Comparison of ENCODE assay signal across 20 cellular contexts in genomic region chr2:35714883-35715282, GRCh38.
A peak's percentile ranks its signal among the peaks of the same experiment; 100 is the strongest.
DNase-seq lines count a peak whose midpoint lies in the region; ATAC-seq, FAIRE-seq and TF ChIP-seq lines count a peak whose summit lies in the region.
"Had no signal": no experiment of that assay in that cellular context is flagged by ENCODE, and none has a peak within 500 bp of the region (broad histone marks: within the 10 kb centered on the region; RNA-seq: fewer than 3 reads in every experiment).

No MANE protein-coding gene starts in this region.

- H3K18ac ChIP-seq in H1 (ENCODE audit: extremely low read depth, low read length): no peak overlapping the region

- no peak overlapping the region for H3K23ac ChIP-seq in H1 (ENCODE audit: insufficient read length)

- TF ChIP-seq POLR2A in H1 (IDR thresholded peaks at IDR 0.05; ENCODE audit: control extremely low read depth in 1 of 2, low read depth in 2 of 2, low read length in 2 of 2): no peak

- no peak overlapping the region for H3K4ac ChIP-seq in H1 (replicated peaks; ENCODE audit: insufficient read length, low read depth, low read length)

- no peaks in the 10 kb centered on the region for H3K4me1 ChIP-seq in PC-3 (ENCODE audit: insufficient read depth, low read length)
- H3K4me1 ChIP-seq in H1 (replicated peaks in 1 of 4; ENCODE audit: control insufficient read depth in 3 of 4, insufficient read depth in 4 of 4, low read length in 3 of 4): no peaks in the 10 kb centered on the region
- H3K4me1 ChIP-seq: BE2C, HAP-1 had no signal

- H3K79me2 ChIP-seq in PC-3 (ENCODE audit: low read length): no peaks in the 10 kb centered on the region
- no peaks in the 10 kb centered on the region for H3K79me2 ChIP-seq in H1 (ENCODE audit: control insufficient read depth in 1 of 2, insufficient read depth in 2 of 2, low read length in 2 of 2)

- H3K9me2 ChIP-seq in PC-3 (replicated peaks; ENCODE audit: low read length): no peaks in the 10 kb centered on the region

- no peak overlapping the region for H4K8ac ChIP-seq in H1 (ENCODE audit: extremely low read depth, insufficient read depth, low read length)

- H3K36me3 ChIP-seq in PC-3 (ENCODE audit: low read depth, low read length): no peaks in the 10 kb centered on the region
- H3K36me3 ChIP-seq in H1 (ENCODE audit: control insufficient read depth in 2 of 4, insufficient read depth in 4 of 4, low read length in 3 of 4): no peaks in the 10 kb centered on the region
- H3K36me3 ChIP-seq: BE2C, HAP-1 had no signal

- no peaks in the 10 kb centered on the region for H3K9me3 ChIP-seq in PC-3 (ENCODE audit: low read length)
- no peaks in the 10 kb centered on the region for H3K9me3 ChIP-seq in H1 (ENCODE audit: insufficient read depth in 2 of 2, low read depth in 1 of 2, low read length in 1 of 2)
- H3K9me3 ChIP-seq: BE2C, HAP-1 had no signal

- H3K4me2 ChIP-seq in PC-3 (ENCODE audit: low read length) (no peak overlapping the region), H1 (ENCODE audit: insufficient read depth in 1 of 2, low read depth in 2 of 2, low read length in 2 of 2) (no peak overlapping the region)
- H3K4me2 ChIP-seq: GM23338 had no signal

- H3K9ac ChIP-seq in PC-3 (ENCODE audit: low read length) (no peak overlapping the region), H1 (replicated peaks in 1 of 4; ENCODE audit: extremely low read depth in 1 of 4, low read depth in 3 of 4, low read length in 3 of 4) (no peak overlapping the region)

- WGBS in H1 (ENCODE audit: extremely low coverage in 1 of 2, insufficient coverage in 1 of 2, insufficient read length in 1 of 2, insufficient replicate concordance in 2 of 2, low coverage in 1 of 2, low lambda C conversion rate in 2 of 2, missing lambda C conversion rate in 1 of 2), 2 experiments: 92% methylated on average over 3 of the region's 3 CpGs; no CpG with 5 or more reads in 1 of the 2 experiments

- H4K91ac ChIP-seq in H1 (replicated peaks; ENCODE audit: insufficient read length, low read length): no peak overlapping the region

- no peak overlapping the region for H2BK20ac ChIP-seq in H1 (ENCODE audit: low read length)

- H2BK15ac ChIP-seq in H1 (ENCODE audit: low read length): no peak overlapping the region

- no peaks in the 10 kb centered on the region for H3K79me1 ChIP-seq in H1 (ENCODE audit: low read depth, low read length)

- DNase-seq in A172 (ENCODE audit: low spot score): peak; percentile 2
- DNase-seq in HCEC 1CT: peak; percentile 87
- DNase-seq in PC-3: peak; percentile 18
- DNase-seq in H1 (ENCODE audit: low read depth in 1 of 2, low spot score in 2 of 2): no peak
- no peak for DNase-seq in Kasumi-1 (lab: John Stamatoyannopoulos, UW)
- DNase-seq in RCC 7860 (ENCODE audit: low spot score): no peak
- DNase-seq in HuH-7 (ENCODE audit: low spot score): no peak
- DNase-seq: 8988T; BE2C; CD4-positive, alpha-beta memory T cell; DMS79; GDM1; HFFc6; KBM-7 had no signal

- no peak overlapping the region for H3K14ac ChIP-seq in H1 (ENCODE audit: insufficient read length)

- H3K27ac ChIP-seq in PC-3 (ENCODE audit: low read length): no peak overlapping the region
- no peak overlapping the region for H3K27ac ChIP-seq in H1 (ENCODE audit: low read depth, low read length)
- H3K27ac ChIP-seq: C4-2B, HL-60 had no signal

- TF ChIP-seq RAD21 in H1 (IDR thresholded peaks at IDR 0.05 in 1 of 2, conservative IDR thresholded peaks at IDR 0.05 in 1 of 2; ENCODE audit: low read depth in 2 of 2, low read length in 2 of 2): no peak

- H3K23me2 ChIP-seq in H1 (ENCODE audit: low read depth, low read length): no peaks in the 10 kb centered on the region

- H2BK120ac ChIP-seq in H1 (replicated peaks; ENCODE audit: low read depth, low read length): no peak overlapping the region

- no peak overlapping the region for H2AK5ac ChIP-seq in H1 (ENCODE audit: low read depth, low read length)

- H2BK5ac ChIP-seq in H1 (ENCODE audit: low read depth, low read length): no peak overlapping the region

- H3K27me3 ChIP-seq in PC-3 (ENCODE audit: low read length) (no peaks in the 10 kb centered on the region), H1 (replicated peaks in 1 of 4; ENCODE audit: control insufficient read depth in 3 of 4, extremely low read depth in 1 of 4, insufficient read depth in 3 of 4, low read length in 3 of 4) (no peaks in the 10 kb centered on the region)
- H3K27me3 ChIP-seq: BE2C had no signal

- TF ChIP-seq EP300 in H1 (IDR thresholded peaks at IDR 0.05; ENCODE audit: borderline replicate concordance in 1 of 2, low read depth in 2 of 2, low read length in 2 of 2): no peak

- TF ChIP-seq CTCF in PC-3 (conservative IDR thresholded peaks at IDR 0.05; ENCODE audit: low read depth, low read length) (no peak), H1 (IDR thresholded peaks at IDR 0.05; ENCODE audit: control extremely low read depth in 1 of 3, insufficient read depth in 1 of 3, low read depth in 1 of 3, low read length in 3 of 3) (no peak)

- POLR2A ChIA-PET in PC-3 (lab: Charles Lee; ENCODE audit: unreplicated experiment): no interaction called here
- POLR2A ChIA-PET in H1 (lab: Charles Lee; ENCODE audit: partially characterized antibody): no interaction called here

- H4K20me1 ChIP-seq in PC-3 (ENCODE audit: low read length) (no peaks in the 10 kb centered on the region), H1 (replicated peaks in 1 of 2; ENCODE audit: control insufficient read depth in 1 of 2, insufficient read depth in 2 of 2, low read length in 2 of 2) (no peaks in the 10 kb centered on the region)

- no peak overlapping the region for H3K56ac ChIP-seq in H1 (replicated peaks; ENCODE audit: insufficient read length, low read depth, low read length)

- no peaks in the 10 kb centered on the region for H3F3A ChIP-seq in PC-3 (ENCODE audit: low read length, unreplicated experiment)

- H2BK12ac ChIP-seq in H1 (ENCODE audit: low read depth, low read length): no peak overlapping the region

- CTCF ChIA-PET in PC-3 (lab: Charles Lee): no interaction called here
- CTCF ChIA-PET in H1 (lab: Charles Lee; ENCODE audit: partially characterized antibody): no interaction called here

- no peak overlapping the region for H4K5ac ChIP-seq in H1 (ENCODE audit: insufficient read length, low read depth, low read length)

- H2AFZ ChIP-seq in PC-3 (ENCODE audit: low read length) (no peak overlapping the region), H1 (ENCODE audit: low read length) (no peak overlapping the region)

- FAIRE-seq in H1 (lab: Jason Lieb, UNC): no peak
- FAIRE-seq in RCC 7860 (lab: Jason Lieb, UNC): no peak
- FAIRE-seq: GM12892 had no signal

- no TSS peak for BruUV-seq in PC-3 (replicated peaks; lab: Mats Ljungman, UMichigan)

- intact Hi-C loops in PC-3 (cut with micrococcal nuclease): no loop called here

- H3K4me3 ChIP-seq in PC-3 (ENCODE audit: low read length): no peak overlapping the region
- H3K4me3 ChIP-seq in H1 (ENCODE audit: extremely low read depth in 1 of 4, insufficient read depth in 2 of 4, low read depth in 3 of 4, low read length in 4 of 4): no peak overlapping the region
- H3K4me3 ChIP-seq: GM23338, HAP-1 had no signal

- no peak for ATAC-seq in PC-3
- no peak for ATAC-seq in HG03439 (IDR thresholded peaks at IDR 0.05; ENCODE audit: unreplicated experiment)
- ATAC-seq: GM23338 had no signal

TF ChIP-seq in H1, 55 proteins besides CTCF, POLR2A, EP300 and RAD21:
- no peak for TF ChIP-seq KDM5A (IDR thresholded peaks at IDR 0.05; ENCODE audit: low read length)
- TF ChIP-seq EGR1 (IDR thresholded peaks at IDR 0.05; ENCODE audit: borderline replicate concordance, low read depth, low read length): no peak
- no peak for TF ChIP-seq HDAC2 (IDR thresholded peaks at IDR 0.05; ENCODE audit: borderline replicate concordance in 1 of 2, low read depth in 2 of 2, low read length in 2 of 2)
- no peak for TF ChIP-seq SP1 (IDR thresholded peaks at IDR 0.05; ENCODE audit: low read depth, low read length)
- peak; percentile 41; the same call in 1 of the 2 replicates for TF ChIP-seq CEBPB (IDR thresholded peaks at IDR 0.05; ENCODE audit: low read depth, low read length)
- no peak for TF ChIP-seq CHD1 (IDR thresholded peaks at IDR 0.05; ENCODE audit: low read depth, low read length)
- no peak for TF ChIP-seq JUND (IDR thresholded peaks at IDR 0.05; ENCODE audit: low read length)
- TF ChIP-seq TCF12 (IDR thresholded peaks at IDR 0.05; ENCODE audit: low read depth, low read length): no peak
- no peak for TF ChIP-seq ASH2L (IDR thresholded peaks at IDR 0.05; ENCODE audit: low read length)

Comparison
In these comparisons a context has a peak if more than half of its experiments do, and no peak if none do; other contexts are left out.
1. DNase-seq: peak in A172 (single experiment), HCEC 1CT (single experiment) and PC-3 (single experiment); none in H1 (0 of 2), Kasumi-1 (0 of 2), RCC 7860 (single experiment) and HuH-7 (single experiment).